Comparison of ENCODE assay signal across 9 cellular contexts in the genomic region with DNA sequence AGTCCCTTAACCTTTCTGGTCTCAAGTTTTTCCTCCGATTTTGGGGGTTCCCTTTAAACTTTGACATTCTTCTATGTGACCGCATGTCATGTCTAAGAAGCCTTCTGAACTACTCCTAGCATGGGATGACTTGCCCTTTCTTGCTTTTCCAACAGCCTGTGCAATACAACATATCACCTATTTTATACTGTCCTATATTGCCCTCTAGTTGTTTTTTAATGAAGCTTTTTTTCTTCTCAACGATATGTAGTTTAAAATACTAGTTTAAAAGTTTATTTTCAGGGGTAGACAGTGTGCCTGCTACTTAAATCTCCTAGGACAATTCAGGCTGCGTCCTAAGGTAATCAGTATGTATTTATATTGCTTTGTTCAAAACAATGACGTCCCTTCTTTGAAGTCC.
A peak's percentile ranks its signal among the peaks of the same experiment; 100 is the strongest.
DNase-seq lines count a peak whose midpoint lies in the region; ATAC-seq and TF ChIP-seq lines count a peak whose summit lies in the region.
"Had no signal": no experiment of that assay in that cellular context is flagged by ENCODE, and none has a peak within 500 bp of the region (broad histone marks: within the 10 kb centered on the region; RNA-seq: fewer than 3 reads in every experiment).

No MANE protein-coding gene starts in this region.

- no peak for DNase-seq in GM12865 (ENCODE audit: low read depth)
- peak; percentile 47 for DNase-seq in RKO (ENCODE audit: low spot score)
- peak; percentile 4 for DNase-seq in fibroblast of mammary gland (ENCODE audit: low read depth)
- DNase-seq in DMS79 treated with DMSO at 0.1 percent for 48 hours (lab: John Stamatoyannopoulos, UW): no peak
- no peak for DNase-seq in cerebellar nuclear complex (lab: John Stamatoyannopoulos, UW)
- DNase-seq: amniotic stem cell had no signal

- H3K4me1 ChIP-seq in BLaER1: peaks cover 22% of the 10 kb centered on the region

- peak overlapping the region; percentile 55 for H3K4me2 ChIP-seq in BLaER1

- peaks cover 74% of the 10 kb centered on the region for H3K27me3 ChIP-seq in BLaER1

- peaks cover 17% of the 10 kb centered on the region for H3K36me3 ChIP-seq in BLaER1

- TF ChIP-seq CTCF in GM12865 (IDR thresholded peaks at IDR 0.05; ENCODE audit: insufficient read depth, low read depth, low read length, missing control alignments): no peak
- TF ChIP-seq CTCF in fibroblast of mammary gland (conservative IDR thresholded peaks at IDR 0.05; ENCODE audit: control insufficient read depth, insufficient read depth, low read depth, low read length): no peak

- H3K9me3 ChIP-seq in BLaER1: no peaks in the 10 kb centered on the region

- H4K20me1 ChIP-seq in BLaER1: peaks cover 22% of the 10 kb centered on the region; the same call in 1 of the 2 replicates

- H3K27ac ChIP-seq in BLaER1: no peak overlapping the region

- ATAC-seq in GM21717 (IDR thresholded peaks at IDR 0.05; ENCODE audit: unreplicated experiment): no peak
- ATAC-seq in HG02840 (IDR thresholded peaks at IDR 0.05; ENCODE audit: low FRiP score, unreplicated experiment): no peak

- no peak overlapping the region for H3K9ac ChIP-seq in BLaER1

- peak overlapping the region; percentile 75 for H3K4me3 ChIP-seq in BLaER1
- peak overlapping the region; percentile 86; the same call in 1 of the 2 replicates for H3K4me3 ChIP-seq in GM12865 (ENCODE audit: low read depth, low read length)
- H3K4me3 ChIP-seq in fibroblast of mammary gland (ENCODE audit: control insufficient read depth, low read depth, low read length): no peak overlapping the region

Comparison
In these comparisons a context has a peak if more than half of its experiments do, and no peak if none do; other contexts are left out.
1. DNase-seq: peak in RKO (single experiment) and fibroblast of mammary gland (single experiment); none in GM12865 (single experiment), DMS79 treated with DMSO at 0.1 percent for 48 hours (single experiment) and cerebellar nuclear complex (0 of 2).